In genomic region chr10:114685456-114685855, GRCh38 we compare ENCODE assay signal across 8 cellular contexts. TPM values are rescaled to one million over a fixed set of nuclear protein-coding genes. Genes with fewer than 3 reads are reported as not detected.
A peak's percentile ranks its signal among the peaks of the same experiment; 100 is the strongest.
DNase-seq lines count a peak whose midpoint lies in the region; ATAC-seq and TF ChIP-seq lines count a peak whose summit lies in the region.

No MANE protein-coding gene starts in this region.

- no peak overlapping the region for H3K4me3 ChIP-seq in RWPE2 (ENCODE audit: severe bottlenecking)
- no peak overlapping the region for H3K4me3 ChIP-seq in esophagus muscularis mucosa
- H3K4me3 ChIP-seq in mesendoderm (ENCODE audit: low read length): no peak overlapping the region
- H3K4me3 ChIP-seq in thoracic aorta: no peak overlapping the region

- H3K4ac ChIP-seq in mesendoderm (ENCODE audit: low read depth, low read length): no peak overlapping the region

- H3K27ac ChIP-seq in RWPE2 (ENCODE audit: poor library complexity, severe bottlenecking): peak overlapping the region; percentile 44
- peak overlapping the region; percentile 47 to 75 (median 60) for H3K27ac ChIP-seq in esophagus muscularis mucosa (replicated peaks in 1 of 4)
- H3K27ac ChIP-seq in mesendoderm (ENCODE audit: low read depth, low read length): no peak overlapping the region
- H3K27ac ChIP-seq in thoracic aorta: peak overlapping the region; percentile 57 to 67

- H4K5ac ChIP-seq in mesendoderm (ENCODE audit: low read length): no peak overlapping the region

- no peak for DNase-seq in RWPE2 (ENCODE audit: low spot score)
- DNase-seq in esophagus muscularis mucosa (ENCODE audit: extremely low spot score): no peak
- DNase-seq in mesendoderm: peak; percentile 88
- no peak for DNase-seq in thoracic aorta (ENCODE audit: low spot score)
- DNase-seq in nucleus accumbens (lab: John Stamatoyannopoulos, UW): no peak
- no peak for DNase-seq in putamen (ENCODE audit: low spot score)

- H3K36me3 ChIP-seq in RWPE2 (ENCODE audit: low read depth) (no peaks in the 10 kb centered on the region), esophagus muscularis mucosa (no peaks in the 10 kb centered on the region), mesendoderm (ENCODE audit: control insufficient read depth, insufficient read depth, low read length) (no peaks in the 10 kb centered on the region), thoracic aorta (no peaks in the 10 kb centered on the region)

- no peak overlapping the region for H3K4me2 ChIP-seq in mesendoderm (ENCODE audit: low read length)

- no peak overlapping the region for H2BK5ac ChIP-seq in mesendoderm (ENCODE audit: low read length)

- H3K27me3 ChIP-seq in RWPE2 (ENCODE audit: insufficient read depth, poor library complexity, severe bottlenecking) (no peaks in the 10 kb centered on the region), esophagus muscularis mucosa (no peaks in the 10 kb centered on the region), mesendoderm (ENCODE audit: insufficient read depth, low read length, poor library complexity) (no peaks in the 10 kb centered on the region), thoracic aorta (replicated peaks; ENCODE audit: insufficient read depth) (no peaks in the 10 kb centered on the region)

- no peak for TF ChIP-seq CTCF in RWPE2 (IDR thresholded peaks at IDR 0.05; ENCODE audit: poor library complexity, severe bottlenecking)
- TF ChIP-seq CTCF in esophagus muscularis mucosa (IDR thresholded peaks at IDR 0.05): no peak
- TF ChIP-seq CTCF in thoracic aorta (IDR thresholded peaks at IDR 0.05): no peak

- intact Hi-C loops in esophagus muscularis mucosa (cut with DNase I): no loop called here

- H3K23ac ChIP-seq in mesendoderm (ENCODE audit: low read length): no peak overlapping the region

- H3K18ac ChIP-seq in mesendoderm (ENCODE audit: low read length): no peak overlapping the region

- H3K9me3 ChIP-seq in RWPE2 (ENCODE audit: severe bottlenecking) (no peaks in the 10 kb centered on the region), esophagus muscularis mucosa (no peaks in the 10 kb centered on the region), thoracic aorta (no peaks in the 10 kb centered on the region)

- ATAC-seq in RWPE2 (ENCODE audit: low read depth) (no peak), thoracic aorta (ENCODE audit: insufficient number of reproducible peaks, low FRiP score, low read depth) (no peak), HG03108 (IDR thresholded peaks at IDR 0.05; ENCODE audit: unreplicated experiment) (no peak), GM19452 (IDR thresholded peaks at IDR 0.05; ENCODE audit: unreplicated experiment) (no peak)

- TF ChIP-seq EP300 in esophagus muscularis mucosa (IDR thresholded peaks at IDR 0.05): no peak

- WGBS in esophagus muscularis mucosa: 53% methylated on average over 5 of the region's 5 CpGs
- no CpG with 5 or more reads among the region's 5 CpGs for WGBS in mesendoderm (ENCODE audit: extremely low coverage, insufficient coverage, low lambda C conversion rate)

- no peak overlapping the region for H3K56ac ChIP-seq in mesendoderm (ENCODE audit: low read length)

- no peak overlapping the region for H2BK15ac ChIP-seq in mesendoderm (replicated peaks; ENCODE audit: low read depth)

- no peak overlapping the region for H2BK120ac ChIP-seq in mesendoderm (ENCODE audit: low read depth, low read length)

- no peaks in the 10 kb centered on the region for H3K79me2 ChIP-seq in mesendoderm (ENCODE audit: control insufficient read depth, insufficient read depth, low read length)

- H3K79me1 ChIP-seq in mesendoderm (ENCODE audit: low read length): no peaks in the 10 kb centered on the region

- no peak overlapping the region for H2AK5ac ChIP-seq in mesendoderm (ENCODE audit: low read length)

- H3K4me1 ChIP-seq in RWPE2 (ENCODE audit: insufficient read depth, poor library complexity, severe bottlenecking) (peaks cover 38% of the 10 kb centered on the region), esophagus muscularis mucosa (peaks cover 38 to 52% (median 39%) of the 10 kb centered on the region in 4 donors), mesendoderm (ENCODE audit: control insufficient read depth, low read depth, low read length) (peaks cover 2% of the 10 kb centered on the region), thoracic aorta (ENCODE audit: control insufficient read depth in 1 of 2, low read depth in 2 of 2) (peaks cover 9 to 41% of the 10 kb centered on the region in 2 donors)

- no peak overlapping the region for H4K8ac ChIP-seq in mesendoderm (ENCODE audit: low read depth, low read length)

- no peak overlapping the region for H3K9ac ChIP-seq in mesendoderm (ENCODE audit: low read length)

- TF ChIP-seq POLR2A in esophagus muscularis mucosa (IDR thresholded peaks at IDR 0.05; ENCODE audit: low read depth): no peak

RNA-seq across cellular contexts. Expression of gene ABLIM1, which starts 27.4 kb away (rescaled TPM):
- 100 to 1,000 TPM in 3 of 4 donors, 10 to 100 TPM in 1; 83.1 to 145 (median 120) TPM for total RNA-seq in esophagus muscularis mucosa
- 49.1 TPM for polyA plus RNA-seq in mesendoderm (2013, experiment 1 of 2)
- polyA plus RNA-seq in mesendoderm (2013, experiment 2 of 2): 50.3 TPM
- total RNA-seq in thoracic aorta: 100 to 1,000 TPM in 1 of 2 donors, 10 to 100 TPM in 1; 47.5 to 111 TPM
